Comparison of ENCODE assay signal across 2 cellular contexts in the genomic region with DNA sequence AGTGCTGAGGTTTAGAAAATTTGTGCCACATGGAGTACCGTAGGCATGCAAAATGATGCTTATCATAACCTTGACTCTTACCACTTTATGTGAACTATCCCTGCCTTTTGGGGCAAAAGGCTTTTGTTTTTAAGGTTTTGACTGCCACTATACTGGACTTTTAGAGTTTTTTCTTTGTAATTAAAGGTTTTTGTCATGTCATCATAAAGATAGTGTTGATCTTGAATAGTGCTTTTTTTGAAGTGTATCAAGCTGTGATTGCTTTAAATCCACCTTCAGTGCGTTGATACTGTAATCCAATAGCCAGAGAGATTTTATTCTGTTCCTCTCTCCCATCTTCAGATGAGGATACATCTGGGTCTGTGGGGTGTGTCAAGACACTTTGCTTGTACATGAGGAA.
A peak's percentile ranks its signal among the peaks of the same experiment; 100 is the strongest.
TF ChIP-seq lines count a peak whose summit lies in the region.

No MANE protein-coding gene starts in this region.

TF ChIP-seq in K562, 482 proteins besides CTCF, POLR2A, EP300 and RAD21 (continued from another document):
- TF ChIP-seq MAFK (IDR thresholded peaks at IDR 0.05; ENCODE audit: low read length) (peak; percentile 64), MAFF (IDR thresholded peaks at IDR 0.05; ENCODE audit: low read length) (peak; percentile 74), ZNF347 (CRISPR knock-in tag; IDR thresholded peaks at IDR 0.05; ENCODE audit: low read depth) (no peak), MAFG (tag; conservative IDR thresholded peaks at IDR 0.05) (peak; percentile 74), C11orf30 (IDR thresholded peaks at IDR 0.05; ENCODE audit: low read depth) (peak; percentile 79)
- TF ChIP-seq, protein P1, sequence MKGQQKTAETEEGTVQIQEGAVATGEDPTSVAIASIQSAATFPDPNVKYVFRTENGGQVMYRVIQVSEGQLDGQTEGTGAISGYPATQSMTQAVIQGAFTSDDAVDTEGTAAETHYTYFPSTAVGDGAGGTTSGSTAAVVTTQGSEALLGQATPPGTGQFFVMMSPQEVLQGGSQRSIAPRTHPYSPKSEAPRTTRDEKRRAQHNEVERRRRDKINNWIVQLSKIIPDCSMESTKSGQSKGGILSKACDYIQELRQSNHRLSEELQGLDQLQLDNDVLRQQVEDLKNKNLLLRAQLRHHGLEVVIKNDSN (CRISPR knock-in tag; IDR thresholded peaks at IDR 0.05) = no peak

TF ChIP-seq in SK-N-SH, 30 proteins besides CTCF, POLR2A, EP300 and RAD21 (continued from another document):
- TF ChIP-seq, protein P2, sequence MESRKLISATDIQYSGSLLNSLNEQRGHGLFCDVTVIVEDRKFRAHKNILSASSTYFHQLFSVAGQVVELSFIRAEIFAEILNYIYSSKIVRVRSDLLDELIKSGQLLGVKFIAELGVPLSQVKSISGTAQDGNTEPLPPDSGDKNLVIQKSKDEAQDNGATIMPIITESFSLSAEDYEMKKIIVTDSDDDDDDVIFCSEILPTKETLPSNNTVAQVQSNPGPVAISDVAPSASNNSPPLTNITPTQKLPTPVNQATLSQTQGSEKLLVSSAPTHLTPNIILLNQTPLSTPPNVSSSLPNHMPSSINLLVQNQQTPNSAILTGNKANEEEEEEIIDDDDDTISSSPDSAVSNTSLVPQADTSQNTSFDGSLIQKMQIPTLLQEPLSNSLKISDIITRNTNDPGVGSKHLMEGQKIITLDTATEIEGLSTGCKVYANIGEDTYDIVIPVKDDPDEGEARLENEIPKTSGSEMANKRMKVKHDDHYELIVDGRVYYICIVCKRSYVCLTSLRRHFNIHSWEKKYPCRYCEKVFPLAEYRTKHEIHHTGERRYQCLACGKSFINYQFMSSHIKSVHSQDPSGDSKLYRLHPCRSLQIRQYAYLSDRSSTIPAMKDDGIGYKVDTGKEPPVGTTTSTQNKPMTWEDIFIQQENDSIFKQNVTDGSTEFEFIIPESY (IDR thresholded peaks at IDR 0.05; ENCODE audit: borderline replicate concordance, low read depth) = no peak
- TF ChIP-seq FOSL2 (IDR thresholded peaks at IDR 0.05; ENCODE audit: borderline replicate concordance, low read depth) (no peak), SMC3 (IDR thresholded peaks at IDR 0.05; ENCODE audit: low read depth, low read length) (no peak), RXRA (IDR thresholded peaks at IDR 0.05; ENCODE audit: borderline replicate concordance, low read depth) (no peak)
- TF ChIP-seq, protein P3, sequence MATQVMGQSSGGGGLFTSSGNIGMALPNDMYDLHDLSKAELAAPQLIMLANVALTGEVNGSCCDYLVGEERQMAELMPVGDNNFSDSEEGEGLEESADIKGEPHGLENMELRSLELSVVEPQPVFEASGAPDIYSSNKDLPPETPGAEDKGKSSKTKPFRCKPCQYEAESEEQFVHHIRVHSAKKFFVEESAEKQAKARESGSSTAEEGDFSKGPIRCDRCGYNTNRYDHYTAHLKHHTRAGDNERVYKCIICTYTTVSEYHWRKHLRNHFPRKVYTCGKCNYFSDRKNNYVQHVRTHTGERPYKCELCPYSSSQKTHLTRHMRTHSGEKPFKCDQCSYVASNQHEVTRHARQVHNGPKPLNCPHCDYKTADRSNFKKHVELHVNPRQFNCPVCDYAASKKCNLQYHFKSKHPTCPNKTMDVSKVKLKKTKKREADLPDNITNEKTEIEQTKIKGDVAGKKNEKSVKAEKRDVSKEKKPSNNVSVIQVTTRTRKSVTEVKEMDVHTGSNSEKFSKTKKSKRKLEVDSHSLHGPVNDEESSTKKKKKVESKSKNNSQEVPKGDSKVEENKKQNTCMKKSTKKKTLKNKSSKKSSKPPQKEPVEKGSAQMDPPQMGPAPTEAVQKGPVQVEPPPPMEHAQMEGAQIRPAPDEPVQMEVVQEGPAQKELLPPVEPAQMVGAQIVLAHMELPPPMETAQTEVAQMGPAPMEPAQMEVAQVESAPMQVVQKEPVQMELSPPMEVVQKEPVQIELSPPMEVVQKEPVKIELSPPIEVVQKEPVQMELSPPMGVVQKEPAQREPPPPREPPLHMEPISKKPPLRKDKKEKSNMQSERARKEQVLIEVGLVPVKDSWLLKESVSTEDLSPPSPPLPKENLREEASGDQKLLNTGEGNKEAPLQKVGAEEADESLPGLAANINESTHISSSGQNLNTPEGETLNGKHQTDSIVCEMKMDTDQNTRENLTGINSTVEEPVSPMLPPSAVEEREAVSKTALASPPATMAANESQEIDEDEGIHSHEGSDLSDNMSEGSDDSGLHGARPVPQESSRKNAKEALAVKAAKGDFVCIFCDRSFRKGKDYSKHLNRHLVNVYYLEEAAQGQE (IDR thresholded peaks at IDR 0.05; ENCODE audit: low read depth, low read length) = no peak
